In the genomic region with DNA sequence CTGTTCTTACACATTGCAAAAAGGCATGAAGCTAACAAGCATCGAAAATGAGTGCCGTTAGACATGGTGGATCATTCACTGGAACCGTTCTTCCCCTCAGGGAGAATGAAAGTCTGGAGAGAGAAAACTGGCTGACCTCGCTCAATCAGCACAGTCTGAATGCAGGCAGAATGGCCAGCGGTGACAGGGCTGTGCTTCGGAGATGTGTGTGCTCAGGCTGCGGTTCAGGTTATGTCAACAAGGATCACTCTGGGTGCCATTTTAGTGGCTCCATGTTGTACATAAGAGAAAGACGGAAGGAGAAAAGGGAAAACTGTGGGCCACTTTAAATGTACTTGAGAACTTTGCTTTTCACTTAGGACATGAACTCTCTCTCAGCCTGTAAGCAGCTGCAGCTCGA, we compare ENCODE assay signal across 19 cellular contexts.
"Had no signal": no experiment of that assay in that cellular context is flagged by ENCODE, and none has a peak within 500 bp of the region (broad histone marks: within the 10 kb centered on the region; RNA-seq: fewer than 3 reads in every experiment).

No MANE protein-coding gene starts in this region.

- H3K4me3 ChIP-seq: ascending aorta, esophagus squamous epithelium, left lung, mucosa of descending colon, testis, uterus had no signal

- ATAC-seq: activated CD8-positive, alpha-beta memory T cell treated with anti-CD3 and anti-CD28 coated beads, Interleukin-2, amount 10 ng/mL, durations not matched to agents 7 days and 5 days; activated T-cell treated with anti-CD3 and anti-CD28 coated beads, Interleukin-2, amount 50 U/mL, for 4 hours; left lung; mucosa of descending colon; natural killer cell treated with Interleukin-12 subunit alpha and Interleukin-12 subunit beta and Interleukin-15 and Interleukin-18, amount 100 ng/mL, for 72 hours; stimulated activated naive CD8-positive, alpha-beta T cell treated with anti-CD3 and anti-CD28 coated beads, Interleukin-15, amount 100 ng/mL, for 72 hours; T-helper 17 cell had no signal

- H3K36me3 Mint-ChIP-seq: activated CD8-positive, alpha-beta memory T cell treated with anti-CD3 and anti-CD28 coated beads, Interleukin-2, amount 10 ng/mL, durations not matched to agents 7 days and 5 days; activated naive CD8-positive, alpha-beta T cell treated with anti-CD3 and anti-CD28 coated beads, Interleukin-2, amount 10 ng/mL, durations not matched to agents 7 days and 5 days; natural killer cell treated with Interleukin-12 subunit alpha and Interleukin-12 subunit beta and Interleukin-15 and Interleukin-18, amount 100 ng/mL, for 72 hours had no signal

- H3K4me3 Mint-ChIP-seq: activated CD8-positive, alpha-beta memory T cell treated with anti-CD3 and anti-CD28 coated beads, Interleukin-2, amount 10 ng/mL, durations not matched to agents 7 days and 5 days; activated naive CD8-positive, alpha-beta T cell treated with anti-CD3 and anti-CD28 coated beads, Interleukin-2, amount 10 ng/mL, durations not matched to agents 7 days and 5 days; activated T-cell treated with anti-CD3 and anti-CD28 coated beads, Interleukin-2, amount 50 U/mL, for 4 hours; natural killer cell treated with Interleukin-12 subunit alpha and Interleukin-12 subunit beta and Interleukin-15 and Interleukin-18, amount 100 ng/mL, for 72 hours; stimulated activated naive CD8-positive, alpha-beta T cell treated with anti-CD3 and anti-CD28 coated beads, Interleukin-15, amount 100 ng/mL, for 72 hours; T-helper 17 cell had no signal

- H3K27me3 Mint-ChIP-seq: activated CD8-positive, alpha-beta memory T cell treated with anti-CD3 and anti-CD28 coated beads, Interleukin-2, amount 10 ng/mL, durations not matched to agents 7 days and 5 days; activated naive CD8-positive, alpha-beta T cell treated with anti-CD3 and anti-CD28 coated beads, Interleukin-2, amount 10 ng/mL, durations not matched to agents 7 days and 5 days; natural killer cell treated with Interleukin-12 subunit alpha and Interleukin-12 subunit beta and Interleukin-15 and Interleukin-18, amount 100 ng/mL, for 72 hours; stimulated activated naive CD8-positive, alpha-beta T cell treated with anti-CD3 and anti-CD28 coated beads, Interleukin-15, amount 100 ng/mL, for 72 hours; T-helper 17 cell had no signal

- H3K4me1 Mint-ChIP-seq: activated CD8-positive, alpha-beta memory T cell treated with anti-CD3 and anti-CD28 coated beads, Interleukin-2, amount 10 ng/mL, durations not matched to agents 7 days and 5 days; activated naive CD8-positive, alpha-beta T cell treated with anti-CD3 and anti-CD28 coated beads, Interleukin-2, amount 10 ng/mL, durations not matched to agents 7 days and 5 days; stimulated activated naive CD8-positive, alpha-beta T cell treated with anti-CD3 and anti-CD28 coated beads, Interleukin-15, amount 100 ng/mL, for 72 hours; T-helper 17 cell had no signal

- H3K27ac ChIP-seq: ascending aorta, esophagus squamous epithelium, left lung, testis, uterus had no signal

- FAIRE-seq: bronchial epithelial cell, colon had no signal

- H3K4me1 ChIP-seq: ascending aorta, esophagus squamous epithelium, left lung, testis, uterus had no signal

- H3K36me3 ChIP-seq: ascending aorta, esophagus squamous epithelium, left lung, uterus had no signal

- H3K27ac Mint-ChIP-seq: activated CD8-positive, alpha-beta memory T cell treated with anti-CD3 and anti-CD28 coated beads, Interleukin-2, amount 10 ng/mL, durations not matched to agents 7 days and 5 days; activated naive CD8-positive, alpha-beta T cell treated with anti-CD3 and anti-CD28 coated beads, Interleukin-2, amount 10 ng/mL, durations not matched to agents 7 days and 5 days; natural killer cell treated with Interleukin-12 subunit alpha and Interleukin-12 subunit beta and Interleukin-15 and Interleukin-18, amount 100 ng/mL, for 72 hours; stimulated activated naive CD8-positive, alpha-beta T cell treated with anti-CD3 and anti-CD28 coated beads, Interleukin-15, amount 100 ng/mL, for 72 hours; T-helper 17 cell had no signal

- DNase-seq: activated CD4-positive, alpha-beta T cell treated with anti-CD3 and anti-CD28 coated beads, Interleukin-2, amount 50 U/mL, for 48 hours; activated CD4-positive, CD25-positive, alpha-beta regulatory T cell treated with anti-CD3 and anti-CD28 coated beads, Interleukin-2, amount 50 U/mL, for 72 hours; activated CD8-positive, alpha-beta memory T cell treated with anti-CD3 and anti-CD28 coated beads, Interleukin-2, amount 10 ng/mL, durations not matched to agents 7 days and 5 days; activated naive CD8-positive, alpha-beta T cell treated with anti-CD3 and anti-CD28 coated beads, Interleukin-2, amount 10 ng/mL, durations not matched to agents 7 days and 5 days; activated T-cell treated with anti-CD3 and anti-CD28 coated beads, Interleukin-2, amount 50 U/mL, for 4 hours; esophagus squamous epithelium; foreskin fibroblast; head of caudate nucleus; left lung; mucosa of descending colon; stimulated activated CD4-positive, alpha-beta T cell treated with anti-CD3 and anti-CD28 coated beads, Interleukin-4, amount 100 ng/mL, for 4 hours; stimulated activated naive CD8-positive, alpha-beta T cell treated with anti-CD3 and anti-CD28 coated beads, Interleukin-15, amount 100 ng/mL, for 72 hours; T-helper 17 cell; testis; uterus had no signal

- H3K27me3 ChIP-seq: ascending aorta, esophagus squamous epithelium, left lung, testis, uterus had no signal

- H3K9me3 ChIP-seq: ascending aorta, esophagus squamous epithelium, left lung, testis, uterus had no signal
